Comparison of ENCODE assay signal across 16 cellular contexts in genomic region chr4:40681600-40682297, GRCh38. TPM values are rescaled to one million over a fixed set of nuclear protein-coding genes. Genes with fewer than 3 reads are reported as not detected.
DNase-seq lines count a peak whose midpoint lies in the region; TF ChIP-seq lines count a peak whose summit lies in the region.
"Had no signal": no experiment of that assay in that cellular context is flagged by ENCODE, and none has a peak within 500 bp of the region (broad histone marks: within the 10 kb centered on the region; RNA-seq: fewer than 3 reads in every experiment).

No MANE protein-coding gene starts in this region.

- no peaks in the 10 kb centered on the region for H3K27me3 Mint-ChIP-seq in activated CD4-positive, alpha-beta T cell treated with anti-CD3 and anti-CD28 coated beads, Interleukin-2, amount 10 ng/mL, durations not matched to agents 24 days and 14 days
- H3K27me3 Mint-ChIP-seq: IgD-negative memory B cell had no signal

- H3K4me3 Mint-ChIP-seq in activated CD4-positive, alpha-beta T cell treated with anti-CD3 and anti-CD28 coated beads, Interleukin-2, amount 10 ng/mL, durations not matched to agents 24 days and 14 days = no peak overlapping the region
- H3K4me3 Mint-ChIP-seq: CD8-positive, alpha-beta T cell; IgD-negative memory B cell had no signal

- H3K4me2 ChIP-seq in hepatocyte = no peak overlapping the region

- H3K27me3 ChIP-seq in HUES64 (ENCODE audit: insufficient read depth, low read length) = no peaks in the 10 kb centered on the region
- no peaks in the 10 kb centered on the region for H3K27me3 ChIP-seq in hepatocyte

- H3K79me2 ChIP-seq in hepatocyte = no peaks in the 10 kb centered on the region

- H3K36me3 Mint-ChIP-seq in activated CD4-positive, alpha-beta T cell treated with anti-CD3 and anti-CD28 coated beads, Interleukin-2, amount 10 ng/mL, durations not matched to agents 24 days and 14 days (ENCODE audit: low read depth) = peaks cover 2% of the 10 kb centered on the region
- H3K36me3 Mint-ChIP-seq: CD8-positive, alpha-beta T cell; IgD-negative memory B cell had no signal

- intact Hi-C loops in activated CD4-positive, alpha-beta T cell treated with anti-CD3 and anti-CD28 coated beads, Interleukin-2, amount 10 ng/mL, durations not matched to agents 24 days and 14 days (cut with micrococcal nuclease) = no loop called here

- no peak overlapping the region for H3K4me3 ChIP-seq in HUES64 (ENCODE audit: low read length)
- no peak overlapping the region for H3K4me3 ChIP-seq in hepatocyte

- H3K27ac Mint-ChIP-seq in activated CD4-positive, alpha-beta T cell treated with anti-CD3 and anti-CD28 coated beads, Interleukin-2, amount 10 ng/mL, durations not matched to agents 24 days and 14 days = peak overlapping the region; percentile 91
- H3K27ac Mint-ChIP-seq: CD8-positive, alpha-beta T cell had no signal

- TF ChIP-seq CTCF in hepatocyte (IDR thresholded peaks at IDR 0.05; ENCODE audit: poor library complexity) = no peak

- WGBS in HUES64 = 77% methylated on average over 7 of the region's 7 CpGs
- WGBS in hepatocyte (ENCODE audit: low lambda C conversion rate, missing lambda C conversion rate) = 56% methylated on average over 7 of the region's 7 CpGs

- H3K9me3 Mint-ChIP-seq in activated CD4-positive, alpha-beta T cell treated with anti-CD3 and anti-CD28 coated beads, Interleukin-2, amount 10 ng/mL, durations not matched to agents 24 days and 14 days = peaks cover 16% of the 10 kb centered on the region
- H3K9me3 Mint-ChIP-seq: CD8-positive, alpha-beta T cell had no signal

- H4K20me1 ChIP-seq in hepatocyte (ENCODE audit: insufficient read depth, poor library complexity, severe bottlenecking) = no peaks in the 10 kb centered on the region

- H3K36me3 ChIP-seq in HUES64 (ENCODE audit: insufficient read depth, low read length) (no peaks in the 10 kb centered on the region), hepatocyte (replicated peaks; ENCODE audit: insufficient read depth, low read depth) (no peaks in the 10 kb centered on the region)

- no peak overlapping the region for H3K9ac ChIP-seq in HUES64 (ENCODE audit: low read depth, low read length)

- no peaks in the 10 kb centered on the region for H3K9me3 ChIP-seq in HUES64 (ENCODE audit: insufficient read depth, low read depth, low read length)
- no peaks in the 10 kb centered on the region for H3K9me3 ChIP-seq in hepatocyte (ENCODE audit: low read depth)

- H3K4me1 Mint-ChIP-seq in activated CD4-positive, alpha-beta T cell treated with anti-CD3 and anti-CD28 coated beads, Interleukin-2, amount 10 ng/mL, durations not matched to agents 24 days and 14 days = peaks cover 14% of the 10 kb centered on the region
- H3K4me1 Mint-ChIP-seq: IgD-negative memory B cell had no signal

- peak overlapping the region; percentile 25; the same call in 1 of the 2 replicates for H3K27ac ChIP-seq in HUES64 (ENCODE audit: low read depth, low read length)
- no peak overlapping the region for H3K27ac ChIP-seq in hepatocyte

- H3K4me1 ChIP-seq in HUES64 (ENCODE audit: insufficient read depth, low read length) (peaks cover 10% of the 10 kb centered on the region; the same call in 1 of the 2 replicates), hepatocyte (ENCODE audit: insufficient read depth) (no peaks in the 10 kb centered on the region)

- no peaks in the 10 kb centered on the region for H3K9me2 ChIP-seq in hepatocyte (replicated peaks; ENCODE audit: insufficient read depth)

- peak overlapping the region; percentile 19 for H2AFZ ChIP-seq in hepatocyte

- DNase-seq in activated CD4-positive, alpha-beta T cell treated with anti-CD3 and anti-CD28 coated beads, Interleukin-2, amount 10 ng/mL, durations not matched to agents 24 days and 14 days = no peak
- DNase-seq in activated CD4-positive, alpha-beta T cell treated with anti-CD3 and anti-CD28 coated beads, Interleukin-2, amount 50 U/mL, for 48 hours = no peak
- DNase-seq in hepatocyte (ENCODE audit: low spot score) (no peak), NCI-H1048 (lab: John Stamatoyannopoulos, UW) (no peak), medulla oblongata (ENCODE audit: extremely low spot score) (no peak), mesenteric fat pad (ENCODE audit: low spot score) (no peak)
- DNase-seq: CD8-positive, alpha-beta T cell; DMS 273 treated with DMSO at 0.1 percent for 48 hours; HCEC 1CT; MV-4-11; NCI-H1694; NCI-H2171 treated with DMSO at 0.1 percent for 48 hours; NCI-H524 treated with DMSO at 0.1 percent for 48 hours; SIG-M5 had no signal

RNA-seq across cellular contexts. Expression of gene RBM47, which starts 52.1 kb away (rescaled TPM):
- total RNA-seq in activated CD4-positive, alpha-beta T cell treated with anti-CD3 and anti-CD28 coated beads, Interleukin-2, amount 10 ng/mL, durations not matched to agents 24 days and 14 days = 10.7 and 13.0 TPM in 2 replicates
- polyA plus RNA-seq in HUES64 (2013, experiment 1 of 2) = 37.5 TPM
- polyA plus RNA-seq in HUES64 (2013, experiment 2 of 2) = 33.2 TPM
- total RNA-seq in hepatocyte = 126 and 137 TPM in 2 replicates
- polyA plus RNA-seq in hepatocyte = 44.9 and 49.8 TPM in 2 replicates
- total RNA-seq in mesenteric fat pad = 53.3 TPM
- total RNA-seq: CD8-positive, alpha-beta T cell had no signal
